In the genomic region with DNA sequence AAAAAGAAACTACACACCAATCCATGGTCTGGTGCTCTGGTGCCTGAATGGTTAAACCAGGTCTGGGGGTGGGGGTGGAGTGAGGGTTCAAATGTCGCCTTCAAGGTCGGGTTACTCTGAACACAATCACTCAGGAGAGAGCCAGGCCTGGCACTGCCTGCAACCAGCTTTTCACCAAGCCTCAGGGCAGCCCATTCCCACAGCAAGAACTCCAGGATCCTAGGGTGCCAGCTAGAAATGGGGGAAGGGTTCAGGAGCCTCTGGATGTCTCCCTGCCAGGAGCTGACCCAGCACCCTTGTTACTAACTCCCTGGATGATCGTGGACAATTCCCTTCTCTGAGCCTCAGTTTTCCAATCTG, we compare ENCODE assay signal across 13 cellular contexts. TPM values are rescaled to one million over a fixed set of nuclear protein-coding genes. Genes with fewer than 3 reads are reported as not detected.
A peak's percentile ranks its signal among the peaks of the same experiment; 100 is the strongest.
DNase-seq lines count a peak whose midpoint lies in the region; ATAC-seq and TF ChIP-seq lines count a peak whose summit lies in the region.
"Had no signal": no experiment of that assay in that cellular context is flagged by ENCODE, and none has a peak within 500 bp of the region (broad histone marks: within the 10 kb centered on the region; RNA-seq: fewer than 3 reads in every experiment).

No MANE protein-coding gene starts in this region.

- ATAC-seq in GM21786 (IDR thresholded peaks at IDR 0.05; ENCODE audit: unreplicated experiment) = no peak
- ATAC-seq in GM19455 (IDR thresholded peaks at IDR 0.05; ENCODE audit: unreplicated experiment) = no peak

- no peak for TF ChIP-seq CTCF in Calu3 (IDR thresholded peaks at IDR 0.05; ENCODE audit: unreplicated experiment)

- peaks cover 88% of the 10 kb centered on the region for H3K4me1 ChIP-seq in iPS-15b (ENCODE audit: control insufficient read depth, insufficient read depth, low read length)

- H3K27ac ChIP-seq in angular gyrus (ENCODE audit: low read depth, low read length) = peak overlapping the region; percentile 64
- H3K27ac ChIP-seq: neutrophil had no signal

- peaks cover 98% of the 10 kb centered on the region for H3K36me3 Mint-ChIP-seq in Calu3 (ENCODE audit: insufficient read depth, unreplicated experiment)

- CTCF ChIA-PET in Calu3 (lab: Charles Lee) = interaction anchor here (0.7 to 6.0 kb wide), 5 partner anchors 14 to 95 kb away, joined by 4 to 57 read pairs (median 5); a partner anchor contains a TSS

- H3K36me3 ChIP-seq in iPS-15b (ENCODE audit: control insufficient read depth, insufficient read depth, low read length) = peaks cover 4% of the 10 kb centered on the region
- H3K36me3 ChIP-seq: neutrophil had no signal

- no peaks in the 10 kb centered on the region for H3K9me3 Mint-ChIP-seq in Calu3 (ENCODE audit: low read depth, unreplicated experiment)

- H3K4me3 ChIP-seq in iPS-15b (ENCODE audit: low read depth, low read length) = peak overlapping the region; percentile 62

- H3K27me3 ChIP-seq in iPS-15b (ENCODE audit: control insufficient read depth, insufficient read depth, low read length) = no peaks in the 10 kb centered on the region

- no peaks in the 10 kb centered on the region for H3K27me3 Mint-ChIP-seq in Calu3 (ENCODE audit: unreplicated experiment)

- no peaks in the 10 kb centered on the region for H3K9me3 ChIP-seq in iPS-15b (ENCODE audit: control insufficient read depth, insufficient read depth, low read length)
- H3K9me3 ChIP-seq: neutrophil had no signal

- peak overlapping the region; percentile 32 for H3K9ac ChIP-seq in iPS-15b (ENCODE audit: low read depth, low read length)

- intact Hi-C loops in Calu3 (cut with micrococcal nuclease; ENCODE audit: unreplicated experiment) = no loop called here

- H3K4me1 Mint-ChIP-seq in Calu3 (ENCODE audit: low read depth, unreplicated experiment) = peaks cover 93% of the 10 kb centered on the region

- peak overlapping the region; percentile 95 for H3K4me3 Mint-ChIP-seq in Calu3 (ENCODE audit: low read depth, unreplicated experiment)

- peak overlapping the region; percentile 99 for H3K27ac Mint-ChIP-seq in Calu3 (ENCODE audit: unreplicated experiment)

- DNase-seq in Calu3 = no peak
- DNase-seq in renal cortical epithelial cell (ENCODE audit: low read depth) = peak; percentile 26
- DNase-seq in CD1c-positive myeloid dendritic cell (ENCODE audit: extremely low spot score) = no peak
- no peak for DNase-seq in activated effector memory CD4-positive, alpha-beta T cell treated with anti-CD3 and anti-CD28 coated beads, Interleukin-2, amount 50 U/mL, for 16 hours
- DNase-seq: DMS79 treated with DMSO at 0.1 percent for 48 hours had no signal

- no TSS peak for BruUV-seq in Calu3 (replicated peaks; lab: Mats Ljungman, UMichigan)

RNA-seq across cellular contexts. Expression of a gene that starts 6.7 kb away (rescaled TPM):
- total RNA-seq in Calu3 (2022) (238 and 256 TPM in 2 replicates), renal cortical epithelial cell (500 and 534 TPM in 2 replicates)

RNA-seq across cellular contexts. Expression of a gene that starts 21.4 kb away (rescaled TPM):
- total RNA-seq in Calu3 (2022) = 42.1 and 45.5 TPM in 2 replicates
- total RNA-seq in renal cortical epithelial cell = 23.6 and 41.0 TPM in 2 replicates

RNA-seq across cellular contexts. Expression of a gene that starts 33.5 kb away (rescaled TPM):
- total RNA-seq in Calu3 (2022) = 0.17 and 0.29 TPM in 2 replicates
- not detected in 2 replicates for total RNA-seq in renal cortical epithelial cell
- total RNA-seq: M059J, RPMI7951 had no signal

RNA-seq across cellular contexts. Expression of a gene that starts 34.9 kb away (rescaled TPM):
- not detected in 2 replicates for total RNA-seq in Calu3 (2022)
- total RNA-seq in renal cortical epithelial cell = not detected in 2 replicates
- total RNA-seq: dermis microvascular lymphatic vessel endothelial cell, M059J, RPMI7951 had no signal

RNA-seq across cellular contexts. Expression of a gene that starts 36.6 kb away (rescaled TPM):
- 0.52 and 0.88 TPM in 2 replicates for total RNA-seq in Calu3 (2022)
- total RNA-seq in renal cortical epithelial cell = not detected in 2 replicates
- total RNA-seq: dermis microvascular lymphatic vessel endothelial cell, M059J, RPMI7951 had no signal
